14 cellular contexts compared by ENCODE assay signal in genomic region chr13:33147832-33148231, GRCh38.
DNase-seq lines count a peak whose midpoint lies in the region; ATAC-seq, FAIRE-seq and TF ChIP-seq lines count a peak whose summit lies in the region.
"Had no signal": no experiment of that assay in that cellular context is flagged by ENCODE, and none has a peak within 500 bp of the region (broad histone marks: within the 10 kb centered on the region; RNA-seq: fewer than 3 reads in every experiment).

No MANE protein-coding gene starts in this region.

- H3K27me3 ChIP-seq in KMS-11 (ENCODE audit: insufficient read depth, low read depth) (no peaks in the 10 kb centered on the region), bronchial epithelial cell (ENCODE audit: control insufficient read depth, insufficient read depth, low read length) (no peaks in the 10 kb centered on the region)
- H3K27me3 ChIP-seq: BE2C had no signal

- H3K9me3 Mint-ChIP-seq in osteocyte (ENCODE audit: unreplicated experiment): peaks cover 11% of the 10 kb centered on the region
- H3K9me3 Mint-ChIP-seq: HFFc6 had no signal

- H3K27ac ChIP-seq in KMS-11 (peak overlapping the region; percentile 99), kidney (ENCODE audit: low read depth in 2 of 2, low read length in 2 of 2) (no peak overlapping the region)
- H3K27ac ChIP-seq: A549, C4-2B had no signal

- H3K4me3 ChIP-seq in KMS-11 (IDR thresholded peaks at IDR 0.05; ENCODE audit: insufficient read depth, low read depth, low read length): no peak overlapping the region
- no peak overlapping the region for H3K4me3 ChIP-seq in bronchial epithelial cell (ENCODE audit: low read depth, low read length)
- H3K4me3 ChIP-seq in kidney (ENCODE audit: low read length in 2 of 2): no peak overlapping the region
- H3K4me3 ChIP-seq: A549 had no signal

- ATAC-seq in left colon: no peak
- ATAC-seq: A549 had no signal

- no peaks in the 10 kb centered on the region for H3K36me3 ChIP-seq in KMS-11 (ENCODE audit: insufficient read depth)
- no peaks in the 10 kb centered on the region for H3K36me3 ChIP-seq in bronchial epithelial cell (ENCODE audit: control insufficient read depth, insufficient read depth, low read length)
- no peaks in the 10 kb centered on the region for H3K36me3 ChIP-seq in kidney (ENCODE audit: control insufficient read depth in 1 of 2, insufficient read depth in 2 of 2, low read length in 2 of 2)
- H3K36me3 ChIP-seq: BE2C had no signal

- peak overlapping the region; percentile 64; the same call in 1 of the 2 replicates for H2AFZ ChIP-seq in KMS-11 (ENCODE audit: low read depth)

- peaks cover 43% of the 10 kb centered on the region for H3K4me1 Mint-ChIP-seq in osteocyte (ENCODE audit: unreplicated experiment)

- DNase-seq in GM19239 (ENCODE audit: insufficient read length, low spot score): no peak
- DNase-seq in bronchial epithelial cell (ENCODE audit: low read depth): peak; percentile 10
- DNase-seq in osteocyte (ENCODE audit: extremely low spot score, unreplicated experiment): no peak
- DNase-seq in kidney: no peak
- DNase-seq in left colon: no peak
- DNase-seq: BE2C; CD4-positive, alpha-beta memory T cell; DMS79; HCEC 1CT; HFFc6 had no signal

- H3K27me3 Mint-ChIP-seq in osteocyte (ENCODE audit: unreplicated experiment): no peaks in the 10 kb centered on the region

- H3K79me2 ChIP-seq in KMS-11 (ENCODE audit: insufficient read depth, low read depth): no peaks in the 10 kb centered on the region

- H3K9me3 ChIP-seq in kidney (ENCODE audit: control insufficient read depth in 1 of 2, low read length in 2 of 2): no peaks in the 10 kb centered on the region
- H3K9me3 ChIP-seq: A549, BE2C had no signal

- intact Hi-C loops in kidney (cut with DNase I): no loop called here
- intact Hi-C loops in left colon (cut with DNase I, micrococcal nuclease): no loop called here

- H3K36me3 Mint-ChIP-seq in osteocyte (ENCODE audit: unreplicated experiment): peaks cover 50% of the 10 kb centered on the region
- H3K36me3 Mint-ChIP-seq: CD4-positive, alpha-beta memory T cell had no signal

- H3K4me1 ChIP-seq in KMS-11 (ENCODE audit: low read depth, poor library complexity, severe bottlenecking): peaks cover 63% of the 10 kb centered on the region
- H3K4me1 ChIP-seq in kidney (ENCODE audit: control insufficient read depth in 1 of 2, insufficient read depth in 1 of 2, low read depth in 1 of 2, low read length in 2 of 2): no peaks in the 10 kb centered on the region
- H3K4me1 ChIP-seq: A549 had no signal

- H3K4me2 ChIP-seq in KMS-11: peak overlapping the region; percentile 74; the same call in 1 of the 2 replicates
- H3K4me2 ChIP-seq: A549 had no signal

- H3K27ac Mint-ChIP-seq in osteocyte (ENCODE audit: unreplicated experiment): peak overlapping the region; percentile 21
- H3K27ac Mint-ChIP-seq: CD4-positive, alpha-beta memory T cell; HFFc6 had no signal

- no peak for TF ChIP-seq CTCF in KMS-11 (conservative IDR thresholded peaks at IDR 0.05; ENCODE audit: low read depth, low read length)
- TF ChIP-seq CTCF in bronchial epithelial cell (IDR thresholded peaks at IDR 0.05; ENCODE audit: insufficient read depth, low read length, severe bottlenecking): no peak
- TF ChIP-seq CTCF in osteocyte (IDR thresholded peaks at IDR 0.05): no peak
- no peak for TF ChIP-seq CTCF in kidney (IDR thresholded peaks at IDR 0.05; ENCODE audit: borderline replicate concordance, extremely low read depth, insufficient read depth)

- FAIRE-seq in GM19239 (lab: Jason Lieb, UNC): peak; percentile 67
- FAIRE-seq in bronchial epithelial cell (lab: Jason Lieb, UNC): no peak
- no peak for FAIRE-seq in kidney (lab: Jason Lieb, UNC)
- FAIRE-seq: A549, H1 had no signal

- no peaks in the 10 kb centered on the region for H4K20me1 ChIP-seq in KMS-11 (ENCODE audit: insufficient read depth)

- H3K4me3 Mint-ChIP-seq in osteocyte (ENCODE audit: unreplicated experiment): no peak overlapping the region
- H3K4me3 Mint-ChIP-seq: CD4-positive, alpha-beta memory T cell; HFFc6 had no signal

- H3K9ac ChIP-seq in KMS-11 (peak overlapping the region; percentile 62; the same call in 1 of the 2 replicates), kidney (ENCODE audit: low read length in 2 of 2) (no peak overlapping the region)
